9 cellular contexts compared by ENCODE assay signal in the genomic region with DNA sequence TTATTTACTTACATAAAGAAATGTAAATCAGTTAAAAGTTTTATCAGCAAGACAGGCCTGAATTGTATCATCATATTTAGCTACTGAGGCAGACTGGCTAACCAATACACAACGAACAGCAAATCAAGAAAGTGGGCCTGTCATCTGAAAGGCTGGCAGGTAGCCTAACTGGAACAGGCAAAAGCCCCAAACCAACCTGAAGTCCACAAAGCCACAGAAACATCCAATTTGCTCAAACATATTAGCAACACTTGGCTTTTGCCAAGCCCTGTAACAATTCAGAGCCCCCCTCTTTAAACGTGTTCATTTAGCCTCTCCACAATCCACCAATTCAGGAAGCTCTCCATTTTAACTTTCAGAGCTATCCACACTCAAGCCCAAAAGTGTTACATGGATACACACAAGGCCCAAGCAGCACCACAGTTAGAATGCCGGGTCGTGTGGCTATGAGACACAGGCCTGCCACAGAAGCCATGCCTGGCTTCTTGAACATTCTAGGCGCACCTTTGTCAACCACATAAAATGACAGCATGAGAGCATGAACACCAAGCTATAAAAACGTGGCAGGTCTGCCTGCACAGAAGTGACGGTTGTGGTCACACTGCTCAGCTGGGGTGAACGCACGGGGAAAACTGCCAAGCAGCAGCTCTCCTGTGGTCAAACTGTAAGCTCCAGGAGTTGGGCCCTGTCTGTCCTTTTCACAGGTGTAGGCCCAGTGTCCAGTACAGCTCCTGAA. TPM values are rescaled to one million over a fixed set of nuclear protein-coding genes. Genes with fewer than 3 reads are reported as not detected.
A peak's percentile ranks its signal among the peaks of the same experiment; 100 is the strongest.
DNase-seq lines count a peak whose midpoint lies in the region; ATAC-seq and TF ChIP-seq lines count a peak whose summit lies in the region.
"Had no signal": no experiment of that assay in that cellular context is flagged by ENCODE, and none has a peak within 500 bp of the region (broad histone marks: within the 10 kb centered on the region; RNA-seq: fewer than 3 reads in every experiment).

No MANE protein-coding gene starts in this region.

- H2BK5ac ChIP-seq in mesendoderm (ENCODE audit: low read length) = no peak overlapping the region

- TF ChIP-seq CTCF in gastroesophageal sphincter (IDR thresholded peaks at IDR 0.05) (no peak), vagina (IDR thresholded peaks at IDR 0.05) (no peak)

- H3K4me3 Mint-ChIP-seq in activated CD4-positive, alpha-beta T cell treated with anti-CD3 and anti-CD28 coated beads, Interleukin-2, amount 10 ng/mL, durations not matched to agents 7 days and 5 days = peak overlapping the region; percentile 20

- H3K4me1 ChIP-seq in gastroesophageal sphincter = peaks cover 9 to 96% (median 46%) of the 10 kb centered on the region in 3 donors
- H3K4me1 ChIP-seq in vagina = peaks cover 91% of the 10 kb centered on the region
- H3K4me1 ChIP-seq in mesendoderm (ENCODE audit: control insufficient read depth, low read depth, low read length) = peaks cover 2% of the 10 kb centered on the region

- H3K56ac ChIP-seq in mesendoderm (ENCODE audit: low read length) = no peak overlapping the region

- TF ChIP-seq POLR2A in gastroesophageal sphincter (IDR thresholded peaks at IDR 0.05) = no peak
- no peak for TF ChIP-seq POLR2A in vagina (IDR thresholded peaks at IDR 0.05)

- H3K79me1 ChIP-seq in mesendoderm (ENCODE audit: low read length) = no peaks in the 10 kb centered on the region

- H3K9ac ChIP-seq in mesendoderm (ENCODE audit: low read length) = no peak overlapping the region

- H3K4me3 ChIP-seq in gastroesophageal sphincter (no peak overlapping the region), vagina (no peak overlapping the region), mesendoderm (ENCODE audit: low read length) (no peak overlapping the region)

- peaks cover 0 to 44% of the 10 kb centered on the region in 2 donors for H3K36me3 ChIP-seq in gastroesophageal sphincter
- H3K36me3 ChIP-seq in vagina = no peaks in the 10 kb centered on the region
- no peaks in the 10 kb centered on the region for H3K36me3 ChIP-seq in mesendoderm (ENCODE audit: control insufficient read depth, insufficient read depth, low read length)

- H3K27ac Mint-ChIP-seq in activated CD4-positive, alpha-beta T cell treated with anti-CD3 and anti-CD28 coated beads, Interleukin-2, amount 10 ng/mL, durations not matched to agents 7 days and 5 days = peak overlapping the region; percentile 80

- no peak overlapping the region for H4K8ac ChIP-seq in mesendoderm (ENCODE audit: low read depth, low read length)

- H3K18ac ChIP-seq in mesendoderm (ENCODE audit: low read length) = no peak overlapping the region

- H3K4me1 Mint-ChIP-seq in activated CD4-positive, alpha-beta T cell treated with anti-CD3 and anti-CD28 coated beads, Interleukin-2, amount 10 ng/mL, durations not matched to agents 7 days and 5 days = peaks cover 64% of the 10 kb centered on the region

- POLR2A ChIA-PET in activated CD4-positive, alpha-beta T cell treated with anti-CD3 and anti-CD28 coated beads, Interleukin-2, amount 10 ng/mL, durations not matched to agents 7 days and 5 days (lab: Charles Lee) = interaction anchor here (0.7 to 1.1 kb wide), 2 partner anchors 28 to 29 kb away, joined by 3 read pairs; no protein-coding TSS in a partner anchor

- H3K23ac ChIP-seq in mesendoderm (ENCODE audit: low read length) = no peak overlapping the region

- H3K27me3 Mint-ChIP-seq in activated CD4-positive, alpha-beta T cell treated with anti-CD3 and anti-CD28 coated beads, Interleukin-2, amount 10 ng/mL, durations not matched to agents 7 days and 5 days = no peaks in the 10 kb centered on the region

- no peak overlapping the region for H4K5ac ChIP-seq in mesendoderm (ENCODE audit: low read length)

- ATAC-seq in gastroesophageal sphincter = no peak
- no peak for ATAC-seq in GM19467 (IDR thresholded peaks at IDR 0.05; ENCODE audit: unreplicated experiment)

- H2BK120ac ChIP-seq in mesendoderm (ENCODE audit: low read depth, low read length) = no peak overlapping the region

- TF ChIP-seq EP300 in gastroesophageal sphincter (IDR thresholded peaks at IDR 0.05) = no peak

- H2AK5ac ChIP-seq in mesendoderm (ENCODE audit: low read length) = no peak overlapping the region

- H3K27ac ChIP-seq in gastroesophageal sphincter (peak overlapping the region in 3 of 4 donors; percentile 34 to 99 (median 97)), vagina (peak overlapping the region; percentile 68), mesendoderm (ENCODE audit: low read depth, low read length) (no peak overlapping the region)

- no peaks in the 10 kb centered on the region for H3K79me2 ChIP-seq in mesendoderm (ENCODE audit: control insufficient read depth, insufficient read depth, low read length)

- H3K27me3 ChIP-seq in gastroesophageal sphincter (no peaks in the 10 kb centered on the region), vagina (no peaks in the 10 kb centered on the region), mesendoderm (ENCODE audit: insufficient read depth, low read length, poor library complexity) (no peaks in the 10 kb centered on the region)

- H3K36me3 Mint-ChIP-seq in activated CD4-positive, alpha-beta T cell treated with anti-CD3 and anti-CD28 coated beads, Interleukin-2, amount 10 ng/mL, durations not matched to agents 7 days and 5 days (ENCODE audit: low read depth) = peaks cover 56% of the 10 kb centered on the region

- intact Hi-C loops in vagina (cut with DNase I) = no loop called here

- peak; percentile 28 for DNase-seq in stimulated activated CD8-positive, alpha-beta memory T cell treated with anti-CD3 and anti-CD28 coated beads, Interleukin-12 subunit alpha, Interleukin-12 subunit beta, amount 100 ng/mL, for 1 hour (ENCODE audit: low read depth)
- DNase-seq in stimulated activated CD8-positive, alpha-beta memory T cell treated with anti-CD3 and anti-CD28 coated beads, Interleukin-4, amount 100 ng/mL, for 48 hours = no peak
- peak; percentile 70 for DNase-seq in activated CD4-positive, alpha-beta T cell treated with anti-CD3 and anti-CD28 coated beads, Interleukin-2, amount 10 ng/mL, durations not matched to agents 7 days and 5 days
- DNase-seq in vagina (ENCODE audit: extremely low spot score in 2 of 2) (peak in 1 of 2 donors; percentile 80), mesendoderm (no peak), HK-2 (ENCODE audit: unreplicated experiment) (no peak)
- DNase-seq: SW 1271 had no signal

- no peak overlapping the region for H3K4ac ChIP-seq in mesendoderm (ENCODE audit: low read depth, low read length)

- no peak overlapping the region for H3K4me2 ChIP-seq in mesendoderm (ENCODE audit: low read length)

- CTCF ChIA-PET in activated CD4-positive, alpha-beta T cell treated with anti-CD3 and anti-CD28 coated beads, Interleukin-2, amount 10 ng/mL, durations not matched to agents 7 days and 5 days (lab: Charles Lee) = interaction anchor here (0.5 to 1.7 kb wide), 12 partner anchors 9 to 102 kb away, joined by 3 to 6 read pairs (median 5); no protein-coding TSS in a partner anchor

- WGBS in gastroesophageal sphincter (ENCODE audit: low coverage in 1 of 2), 2 donors = 46 to 56% methylated on average over 1 to 2 of the region's 9 CpGs
- no CpG with 5 or more reads among the region's 9 CpGs for WGBS in mesendoderm (ENCODE audit: extremely low coverage, insufficient coverage, low lambda C conversion rate)

- no peaks in the 10 kb centered on the region for H3K9me3 ChIP-seq in gastroesophageal sphincter
- no peaks in the 10 kb centered on the region for H3K9me3 ChIP-seq in vagina

- no peaks in the 10 kb centered on the region for H3K9me3 Mint-ChIP-seq in activated CD4-positive, alpha-beta T cell treated with anti-CD3 and anti-CD28 coated beads, Interleukin-2, amount 10 ng/mL, durations not matched to agents 7 days and 5 days

- H2BK15ac ChIP-seq in mesendoderm (replicated peaks; ENCODE audit: low read depth) = no peak overlapping the region

RNA-seq across cellular contexts. Expression of gene CD34, which starts 49.3 kb away (rescaled TPM):
- under 1 TPM in 1 of 2 experiments, not detected in 1; 0.05 TPM for total RNA-seq in activated CD4-positive, alpha-beta T cell treated with anti-CD3 and anti-CD28 coated beads, Interleukin-2, amount 10 ng/mL, durations not matched to agents 7 days and 5 days
- total RNA-seq in gastroesophageal sphincter (100 to 1,000 TPM in 1 of 4 donors, 10 to 100 TPM in 3; 38.9 to 114 (median 62.1) TPM), vagina (57.5 TPM)
- 0.04 TPM for polyA plus RNA-seq in mesendoderm (2013, experiment 1 of 2)
- 0.06 TPM for polyA plus RNA-seq in mesendoderm (2013, experiment 2 of 2)

Comparison
In these comparisons a context has a peak if more than half of its experiments do, and no peak if none do; other contexts are left out.
1. DNase-seq: peak in stimulated activated CD8-positive, alpha-beta memory T cell treated with anti-CD3 and anti-CD28 coated beads, Interleukin-12 subunit alpha, Interleukin-12 subunit beta, amount 100 ng/mL, for 1 hour (single experiment) and activated CD4-positive, alpha-beta T cell treated with anti-CD3 and anti-CD28 coated beads, Interleukin-2, amount 10 ng/mL, durations not matched to agents 7 days and 5 days (single experiment); none in stimulated activated CD8-positive, alpha-beta memory T cell treated with anti-CD3 and anti-CD28 coated beads, Interleukin-4, amount 100 ng/mL, for 48 hours (single experiment), mesendoderm (single experiment) and HK-2 (single experiment).
2. RNA of gene CD34, which starts 49.3 kb away (total RNA-seq): 38.9 to 114 TPM in gastroesophageal sphincter and 57.5 TPM in vagina (single experiment); 0.05 TPM in activated CD4-positive, alpha-beta T cell treated with anti-CD3 and anti-CD28 coated beads, Interleukin-2, amount 10 ng/mL, durations not matched to agents 7 days and 5 days; every median in the first group is over 10 times any median in the second.